28 cellular contexts compared by ENCODE assay signal in the genomic region with DNA sequence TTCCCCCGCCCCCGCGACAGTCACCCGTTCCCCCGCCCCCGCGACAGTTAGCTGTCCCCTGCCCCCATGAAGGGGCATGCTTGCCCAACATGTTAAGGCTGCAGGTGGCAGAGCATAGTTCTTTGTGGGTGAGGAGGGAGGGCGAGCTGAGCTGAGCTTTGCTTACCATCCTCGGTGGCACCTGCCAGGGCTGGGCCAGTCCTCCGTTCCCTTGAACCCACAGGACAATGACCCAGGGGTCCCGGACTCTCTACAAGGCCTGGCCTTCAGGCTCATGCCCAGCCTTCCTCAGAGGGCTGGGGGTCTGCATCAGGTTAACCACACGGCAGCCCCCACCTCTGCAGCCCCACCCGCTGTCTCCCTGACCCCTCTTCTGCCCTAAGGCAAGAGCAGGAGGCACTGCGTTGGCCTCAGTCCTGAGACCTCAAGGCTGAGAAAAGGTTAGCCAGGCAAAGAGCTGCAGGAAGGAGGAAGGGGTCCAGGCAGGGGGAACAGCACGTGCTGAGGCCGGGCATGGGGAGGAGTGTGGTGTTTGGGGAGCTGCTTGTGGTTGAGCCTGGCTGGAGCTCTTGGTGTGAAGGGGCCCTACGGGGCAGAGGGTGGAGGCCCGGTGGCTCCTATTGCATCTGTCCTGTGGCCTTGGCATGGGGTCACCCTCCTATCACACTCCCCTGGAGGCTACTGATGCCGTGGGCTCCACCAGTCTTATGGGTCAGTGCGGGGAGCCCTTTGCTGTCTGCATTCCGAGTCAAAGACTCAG. TPM values are rescaled to one million over a fixed set of nuclear protein-coding genes. Genes with fewer than 3 reads are reported as not detected.
"Had no signal": no experiment of that assay in that cellular context is flagged by ENCODE, and none has a peak within 500 bp of the region (broad histone marks: within the 10 kb centered on the region; RNA-seq: fewer than 3 reads in every experiment).

No MANE protein-coding gene starts in this region.

- H3K27ac ChIP-seq: brain microvascular endothelial cell, cardiac muscle cell, Peyer's patch, RWPE1 had no signal

- H3K9me3 Mint-ChIP-seq: activated T-cell treated with anti-CD3 and anti-CD28 coated beads, Interleukin-2, amount 50 U/mL, for 24 hours; activated T-helper 1 cell treated with anti-CD3 and anti-CD28 coated beads, Interleukin-12 subunit alpha, Interleukin-12 subunit beta, Interleukin-2, Interleukin-4 antibody, amounts not matched to agents 30 ng/mL and 10 ng/mL and 1 ng/mL, durations not matched to agents 14 hours and 24 hours and 36 hours; WTC11 had no signal

- H3K9me3 ChIP-seq: Peyer's patch had no signal

- FAIRE-seq: K562 had no signal

- H3K27ac Mint-ChIP-seq: activated CD8-positive, alpha-beta memory T cell treated with anti-CD3 and anti-CD28 coated beads, Interleukin-2, amount 10 ng/mL, durations not matched to agents 7 days and 5 days; activated naive CD8-positive, alpha-beta T cell; activated T-cell treated with anti-CD3 and anti-CD28 coated beads, Interleukin-2, amount 50 U/mL, for 24 hours; activated T-helper 1 cell treated with anti-CD3 and anti-CD28 coated beads, Interleukin-12 subunit alpha, Interleukin-12 subunit beta, Interleukin-2, Interleukin-4 antibody, amounts not matched to agents 30 ng/mL and 10 ng/mL and 1 ng/mL, durations not matched to agents 14 hours and 24 hours and 36 hours; WTC11 had no signal

- H3K36me3 ChIP-seq: brain microvascular endothelial cell, cardiac muscle cell, Peyer's patch had no signal

- H3K27me3 ChIP-seq: cardiac muscle cell, Peyer's patch had no signal

- ATAC-seq: activated CD8-positive, alpha-beta memory T cell treated with anti-CD3 and anti-CD28 coated beads, Interleukin-2, amount 10 ng/mL, durations not matched to agents 7 days and 5 days; K562; T-helper 17 cell; WTC11 had no signal

- DNase-seq: activated CD4-positive, alpha-beta T cell treated with anti-CD3 and anti-CD28 coated beads for 48 hours; activated CD4-positive, alpha-beta T cell treated with anti-CD3 and anti-CD28 coated beads, Interleukin-2, amount 50 U/mL, for 48 hours; activated CD4-positive, CD25-positive, alpha-beta regulatory T cell treated with anti-CD3 and anti-CD28 coated beads, Interleukin-2, amount 50 U/mL, for 72 hours; activated CD8-positive, alpha-beta memory T cell treated with anti-CD3 and anti-CD28 coated beads, Interleukin-2, amount 10 ng/mL, durations not matched to agents 7 days and 5 days; activated effector memory CD4-positive, alpha-beta T cell treated with Interleukin-2 at 50 U/mL for 16 hours; activated naive CD4-positive, alpha-beta T cell; activated T-cell treated with anti-CD3 and anti-CD28 coated beads, Interleukin-2, amount 50 U/mL, for 24 hours; amygdala; brain microvascular endothelial cell; Karpas-422; MM.1S; NCI-H1105 treated with DMSO at 0.1 percent for 48 hours; NCI-H1436 treated with DMSO at 0.1 percent for 48 hours; NCI-H187; NCI-H2081 treated with DMSO at 0.1 percent for 48 hours; NCI-H446; NCI-H524; Peyer's patch; SHP77; T-helper 17 cell; T-helper 9 cell had no signal

- H3K4me3 Mint-ChIP-seq: activated CD8-positive, alpha-beta memory T cell treated with anti-CD3 and anti-CD28 coated beads, Interleukin-2, amount 10 ng/mL, durations not matched to agents 7 days and 5 days; activated naive CD8-positive, alpha-beta T cell; activated T-cell treated with anti-CD3 and anti-CD28 coated beads, Interleukin-2, amount 50 U/mL, for 24 hours; activated T-helper 1 cell treated with anti-CD3 and anti-CD28 coated beads, Interleukin-12 subunit alpha, Interleukin-12 subunit beta, Interleukin-2, Interleukin-4 antibody, amounts not matched to agents 30 ng/mL and 10 ng/mL and 1 ng/mL, durations not matched to agents 14 hours and 24 hours and 36 hours; T-helper 17 cell; WTC11 had no signal

- H3K36me3 Mint-ChIP-seq: activated CD8-positive, alpha-beta memory T cell treated with anti-CD3 and anti-CD28 coated beads, Interleukin-2, amount 10 ng/mL, durations not matched to agents 7 days and 5 days; activated naive CD8-positive, alpha-beta T cell; WTC11 had no signal

- H3K4me3 ChIP-seq: cardiac muscle cell, K562, Peyer's patch had no signal

- H3K4me1 Mint-ChIP-seq: T-helper 17 cell had no signal

- H3K4me1 ChIP-seq: Peyer's patch had no signal

RNA-seq across cellular contexts. Expression of gene DOC2B, which starts 11.4 kb away (rescaled TPM):
- polyA plus RNA-seq: K562 had no signal

RNA-seq across cellular contexts. Expression of gene SCGB1C2, which starts 55.5 kb away (rescaled TPM):
- total RNA-seq: activated CD8-positive, alpha-beta memory T cell treated with anti-CD3 and anti-CD28 coated beads, Interleukin-2, amount 10 ng/mL, durations not matched to agents 7 days and 5 days; activated T-helper 1 cell treated with anti-CD3 and anti-CD28 coated beads, Interleukin-12 subunit alpha, Interleukin-12 subunit beta, Interleukin-2, Interleukin-4 antibody, amounts not matched to agents 30 ng/mL and 10 ng/mL and 1 ng/mL, durations not matched to agents 14 hours and 24 hours and 36 hours; cardiac muscle cell; K562; Peyer's patch; SK-MEL-5; T-helper 17 cell; WTC11 had no signal
- polyA plus RNA-seq: cardiac muscle cell, K562 had no signal
